ENCODE assay signal across 12 cellular contexts in the genomic region with DNA sequence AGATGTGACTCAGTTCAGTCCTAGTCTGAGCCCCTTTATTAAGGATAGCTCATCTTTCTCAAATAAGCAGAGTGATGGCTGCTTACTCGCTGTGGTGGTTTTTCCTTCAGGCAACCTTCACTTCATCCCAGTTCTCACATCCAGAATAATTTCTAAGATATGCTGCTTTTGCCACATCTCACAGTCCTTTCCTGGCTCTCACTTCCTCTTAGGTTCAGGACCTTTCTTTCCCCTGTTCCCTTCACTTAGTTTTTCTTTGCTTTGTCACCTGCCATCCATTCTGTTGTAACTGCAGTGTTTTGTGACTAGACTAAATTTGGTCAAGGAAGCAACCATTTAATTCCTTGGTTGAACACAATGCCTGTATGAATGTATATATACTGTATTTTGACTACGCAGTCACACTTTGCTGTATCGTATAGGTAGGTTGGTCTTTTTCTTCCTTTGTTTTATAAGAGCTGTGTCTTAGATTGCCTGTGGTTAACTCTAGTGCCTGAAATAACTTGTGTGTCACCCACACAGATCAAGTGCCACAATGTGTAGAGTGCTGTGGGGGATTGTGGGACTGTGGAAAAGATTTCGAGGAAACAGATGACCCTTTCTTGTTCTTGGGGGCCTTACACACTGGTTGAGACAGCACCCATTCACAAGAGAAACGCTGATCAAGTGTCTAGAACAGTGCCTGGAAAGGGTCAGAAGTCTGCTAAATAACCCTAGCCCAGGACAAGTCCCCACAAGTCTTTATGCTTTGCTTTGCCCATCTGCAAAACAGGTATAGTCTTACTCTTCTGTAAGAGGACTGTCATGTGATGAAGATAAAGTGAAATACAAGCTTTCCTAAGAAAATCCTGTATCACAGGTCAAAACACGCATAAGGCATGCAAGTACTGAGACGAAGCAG. TPM values are rescaled to one million over a fixed set of nuclear protein-coding genes. Genes with fewer than 3 reads are reported as not detected.
DNase-seq lines count a peak whose midpoint lies in the region; TF ChIP-seq lines count a peak whose summit lies in the region.
"Had no signal": no experiment of that assay in that cellular context is flagged by ENCODE, and none has a peak within 500 bp of the region (broad histone marks: within the 10 kb centered on the region; RNA-seq: fewer than 3 reads in every experiment).

No MANE protein-coding gene starts in this region.

- no peaks in the 10 kb centered on the region for H4K20me1 ChIP-seq in H9 (ENCODE audit: control insufficient read depth, insufficient read depth, insufficient read length)
- 0 out of 2 replicates have a peak, but pooled peaks cover 14% of the 10 kb centered on the region for H4K20me1 ChIP-seq in OCI-LY7 (ENCODE audit: insufficient read depth, low read length)

- no peaks in the 10 kb centered on the region for H3K4me1 ChIP-seq in H9 (ENCODE audit: insufficient read depth, low read length)
- peaks cover 23% of the 10 kb centered on the region for H3K4me1 ChIP-seq in OCI-LY7 (ENCODE audit: insufficient read depth, low read length, poor library complexity, severe bottlenecking)
- no peaks in the 10 kb centered on the region for H3K4me1 ChIP-seq in endodermal cell (ENCODE audit: control insufficient read depth, insufficient read depth, low read length)

- no peaks in the 10 kb centered on the region for H3K23me2 ChIP-seq in H9 (ENCODE audit: insufficient read length, low read depth, low read length, poor library complexity, severe bottlenecking)

- H3K4me3 Mint-ChIP-seq in H9 (peak overlapping the region; percentile 53 to 99; a peak in 1 of 5 replicates), endodermal cell (peak overlapping the region; percentile 99), osteocyte (ENCODE audit: unreplicated experiment) (peak overlapping the region; percentile 98)

- H3K18ac ChIP-seq in H9 (ENCODE audit: insufficient read length, low read depth, low read length): no peak overlapping the region

- H3K27ac Mint-ChIP-seq in H9 (peak overlapping the region; percentile 24 to 72 (median 70); a peak in 2 of 7 replicates), endodermal cell (peak overlapping the region; percentile 66), osteocyte (ENCODE audit: unreplicated experiment) (peak overlapping the region; percentile 96)

- H3K27me3 Mint-ChIP-seq in H9 (ENCODE audit: low read depth): no peaks in the 10 kb centered on the region
- H3K27me3 Mint-ChIP-seq in endodermal cell (ENCODE audit: insufficient read depth): no peaks in the 10 kb centered on the region
- H3K27me3 Mint-ChIP-seq in osteocyte (ENCODE audit: unreplicated experiment): no peaks in the 10 kb centered on the region

- H3K36me3 ChIP-seq in OCI-LY7 (ENCODE audit: insufficient read depth, low read length) (peaks cover 75% of the 10 kb centered on the region), endodermal cell (ENCODE audit: control insufficient read depth, insufficient read depth, low read length) (peaks cover 59% of the 10 kb centered on the region)

- CTCF ChIA-PET in OCI-LY7 (lab: Charles Lee; ENCODE audit: unreplicated experiment): no interaction called here

- H3K36me3 Mint-ChIP-seq in H9 (ENCODE audit: insufficient read depth in 1 of 3, low read depth in 3 of 3): peaks cover 45 to 57% (median 57%) of the 10 kb centered on the region in 3 experiments
- H3K36me3 Mint-ChIP-seq in endodermal cell (ENCODE audit: low read depth): peaks cover 50% of the 10 kb centered on the region
- peaks cover 39% of the 10 kb centered on the region for H3K36me3 Mint-ChIP-seq in osteocyte (ENCODE audit: unreplicated experiment)

- H4K8ac ChIP-seq in H9 (replicated peaks; ENCODE audit: insufficient read length, low read depth, low read length): no peak overlapping the region

- H2AFZ ChIP-seq in H9 (ENCODE audit: low read length) (no peak overlapping the region), OCI-LY7 (ENCODE audit: low read length) (no peak overlapping the region)

- no peak overlapping the region for H3K56ac ChIP-seq in H9 (ENCODE audit: insufficient read length, low read depth, low read length)

- no peak overlapping the region for H4K5ac ChIP-seq in H9 (ENCODE audit: insufficient read length, low read depth, low read length)

- H2BK5ac ChIP-seq in H9 (ENCODE audit: insufficient read length, low read length): no peak overlapping the region

- H3K9ac ChIP-seq in H9 (ENCODE audit: extremely low read depth, insufficient read length, low read length) (no peak overlapping the region), endodermal cell (ENCODE audit: extremely low read depth, low read length, poor library complexity, severe bottlenecking) (no peak overlapping the region)

- no CpG with 5 or more reads among the region's 7 CpGs for WGBS in H9 (ENCODE audit: extremely low coverage, insufficient read length, low lambda C conversion rate)
- 96 to 97% methylated on average over 5 to 7 of the region's 7 CpGs for WGBS in endodermal cell (ENCODE audit: insufficient coverage in 1 of 2, insufficient read length in 1 of 2), 2 experiments

- no peaks in the 10 kb centered on the region for H3K9me3 Mint-ChIP-seq in H9
- no peaks in the 10 kb centered on the region for H3K9me3 Mint-ChIP-seq in endodermal cell
- H3K9me3 Mint-ChIP-seq in osteocyte (ENCODE audit: unreplicated experiment): no peaks in the 10 kb centered on the region

- no peak overlapping the region for H3K14ac ChIP-seq in H9 (ENCODE audit: insufficient read depth, low read length)

- H3K27ac ChIP-seq in H9 (ENCODE audit: insufficient read length, low read depth, low read length): no peak overlapping the region
- no peak overlapping the region for H3K27ac ChIP-seq in OCI-LY7 (ENCODE audit: low read depth, low read length, poor library complexity, severe bottlenecking)
- H3K27ac ChIP-seq in endodermal cell (ENCODE audit: low read depth, low read length): no peak overlapping the region
- H3K27ac ChIP-seq: testis, VCaP had no signal

- POLR2A ChIA-PET in OCI-LY7 (lab: Charles Lee): interaction anchor here (0.5 to 0.6 kb wide), 2 partner anchors 60 to 317 kb away, joined by 3 read pairs; no protein-coding TSS in a partner anchor

- H2BK120ac ChIP-seq in H9 (ENCODE audit: low read depth, low read length, poor library complexity, severe bottlenecking): no peak overlapping the region

- H3T11ph ChIP-seq in H9 (ENCODE audit: low read length): no peak overlapping the region

- TF ChIP-seq CTCF in H9 (conservative IDR thresholded peaks at IDR 0.05): no peak
- no peak for TF ChIP-seq CTCF in OCI-LY7 (conservative IDR thresholded peaks at IDR 0.05; ENCODE audit: low read length)
- TF ChIP-seq CTCF in endodermal cell (conservative IDR thresholded peaks at IDR 0.05): no peak
- no peak for TF ChIP-seq CTCF in osteocyte (IDR thresholded peaks at IDR 0.05)

- H3K9me2 ChIP-seq in OCI-LY7 (ENCODE audit: insufficient read depth, low read length): no peaks in the 10 kb centered on the region

- H3K79me2 ChIP-seq in H9 (ENCODE audit: insufficient read depth, low read length) (peaks cover 4% of the 10 kb centered on the region; the same call in 1 of the 2 replicates), OCI-LY7 (ENCODE audit: insufficient read depth, low read depth, low read length) (peaks cover 49% of the 10 kb centered on the region)

- no peak overlapping the region for H2BK12ac ChIP-seq in H9 (ENCODE audit: insufficient read length, low read depth, low read length)

- H3K4me2 ChIP-seq in H9 (ENCODE audit: insufficient read depth, insufficient read length, low read length) (no peak overlapping the region), OCI-LY7 (ENCODE audit: low read length) (peak overlapping the region; percentile 80; the same call in 1 of the 2 replicates)

- H3K9me3 ChIP-seq in H9 (ENCODE audit: control insufficient read depth, low read depth, low read length) (no peaks in the 10 kb centered on the region), OCI-LY7 (ENCODE audit: low read length) (no peaks in the 10 kb centered on the region), endodermal cell (ENCODE audit: control insufficient read depth, low read length) (no peaks in the 10 kb centered on the region)
- H3K9me3 ChIP-seq: testis had no signal

- H2AK5ac ChIP-seq in H9 (ENCODE audit: insufficient read length, low read length): no peak overlapping the region

- no peaks in the 10 kb centered on the region for H3K27me3 ChIP-seq in H9 (ENCODE audit: insufficient read depth, low read length)
- H3K27me3 ChIP-seq in endodermal cell (ENCODE audit: control insufficient read depth, insufficient read depth, low read length, poor library complexity, severe bottlenecking): no peaks in the 10 kb centered on the region
- H3K27me3 ChIP-seq: testis had no signal

- TSS peak; percentile 42 for BruUV-seq in OCI-LY7 (replicated peaks; lab: Mats Ljungman, UMichigan)

- no peak overlapping the region for H3K4ac ChIP-seq in H9 (ENCODE audit: low read depth, low read length)

- no peak overlapping the region for H3K23ac ChIP-seq in H9 (ENCODE audit: insufficient read length, low read depth, low read length)

- intact Hi-C loops in OCI-LY7 (cut with micrococcal nuclease; ENCODE audit: unreplicated experiment): no loop called here

- H2BK20ac ChIP-seq in H9 (ENCODE audit: low read depth, low read length, poor library complexity, severe bottlenecking): no peak overlapping the region

- no peak for DNase-seq in H9
- DNase-seq in OCI-LY7 (ENCODE audit: low spot score): no peak
- DNase-seq in endodermal cell: no peak
- DNase-seq in osteocyte (ENCODE audit: extremely low spot score, unreplicated experiment): no peak
- no peak for DNase-seq in T1000 (lab: John Stamatoyannopoulos, UW)
- no peak for DNase-seq in OCI-M2 (lab: John Stamatoyannopoulos, UW; ENCODE audit: unreplicated experiment)
- no peak for DNase-seq in medulla oblongata (ENCODE audit: extremely low spot score)
- DNase-seq: midbrain, NCI-H526, testis had no signal

- H3K4me1 Mint-ChIP-seq in H9: peaks cover 5 to 6% of the 10 kb centered on the region in 2 experiments
- H3K4me1 Mint-ChIP-seq in endodermal cell: peaks cover 14% of the 10 kb centered on the region
- peaks cover 55% of the 10 kb centered on the region for H3K4me1 Mint-ChIP-seq in osteocyte (ENCODE audit: unreplicated experiment)

- no peak overlapping the region for H2BK15ac ChIP-seq in H9 (ENCODE audit: low read depth, low read length)

- peaks cover 3% of the 10 kb centered on the region for H3K79me1 ChIP-seq in H9 (ENCODE audit: insufficient read depth, low read depth, low read length, poor library complexity, severe bottlenecking)

- H3K4me3 ChIP-seq in OCI-LY7 (ENCODE audit: low read depth, low read length, poor library complexity, severe bottlenecking) (no peak overlapping the region), endodermal cell (ENCODE audit: low read length) (no peak overlapping the region)
- H3K4me3 ChIP-seq: testis had no signal

- no peak overlapping the region for H4K91ac ChIP-seq in H9 (ENCODE audit: insufficient read length, low read depth, low read length)

RNA-seq across cellular contexts. Expression of a gene that starts 2.6 kb away (rescaled TPM):
- total RNA-seq in H9 (2021) (48.8 and 49.2 TPM in 2 replicates), OCI-LY7 (2022) (79.7 and 84.7 TPM in 2 replicates), endodermal cell (10 to 100 TPM; 57.0 to 58.2 TPM), osteocyte (62.8 and 64.2 TPM in 2 replicates)
- total RNA-seq in OCI-LY7 (2014; rRNA removed; shearing (Covaris generic)): 64.1 and 100 TPM in 2 replicates
- 42.6 TPM for polyA plus RNA-seq in endodermal cell (2013, experiment 1 of 2)
- 46.1 TPM for polyA plus RNA-seq in endodermal cell (2013, experiment 2 of 2)

RNA-seq across cellular contexts. Expression of a gene that starts 9.2 kb away (rescaled TPM):
- total RNA-seq in H9 (2021): 7.8 and 8.7 TPM in 2 replicates
- total RNA-seq in OCI-LY7 (2014; rRNA removed; shearing (Covaris generic)): 4.2 and 5.5 TPM in 2 replicates
- total RNA-seq in OCI-LY7 (2022): 7.3 and 7.9 TPM in 2 replicates
- total RNA-seq in endodermal cell: 1 to 10 TPM; 7.7 to 8.3 TPM
- 14.6 TPM for polyA plus RNA-seq in endodermal cell (2013, experiment 1 of 2)
- polyA plus RNA-seq in endodermal cell (2013, experiment 2 of 2): 14.9 TPM
- total RNA-seq in osteocyte: 5.3 and 6.3 TPM in 2 replicates

RNA-seq across cellular contexts. Expression of a gene that starts 37.0 kb away (rescaled TPM):
- total RNA-seq in H9 (2021) (0.44 TPM in 1 of 2 replicates, not detected in the other), OCI-LY7 (2022) (2.4 and 3.9 TPM in 2 replicates), endodermal cell (1 to 10 TPM in 1 of 2 donors, under 1 TPM in 1; 0.26 to 3.2 TPM), osteocyte (1.1 and 1.6 TPM in 2 replicates)
- total RNA-seq in OCI-LY7 (2014; rRNA removed; shearing (Covaris generic)): 1.4 and 2.4 TPM in 2 replicates
- 1.2 TPM for polyA plus RNA-seq in endodermal cell (2013, experiment 1 of 2)
- 1.2 TPM for polyA plus RNA-seq in endodermal cell (2013, experiment 2 of 2)
- total RNA-seq: frontal cortex had no signal

RNA-seq across cellular contexts. Expression of a gene that starts 55.7 kb away (rescaled TPM):
- total RNA-seq in H9 (2021) (21.3 and 21.5 TPM in 2 replicates), OCI-LY7 (2022) (14.3 and 17.1 TPM in 2 replicates), endodermal cell (10 to 100 TPM; 22.2 to 23.1 TPM), osteocyte (19.6 and 20.7 TPM in 2 replicates)
- 12.0 and 19.8 TPM in 2 replicates for total RNA-seq in OCI-LY7 (2014; rRNA removed; shearing (Covaris generic))
- polyA plus RNA-seq in endodermal cell (2013, experiment 1 of 2): 12.4 TPM
- polyA plus RNA-seq in endodermal cell (2013, experiment 2 of 2): 11.9 TPM

RNA-seq across cellular contexts. Expression of a gene that starts 56.6 kb away (rescaled TPM):
- 16.6 and 17.3 TPM in 2 replicates for total RNA-seq in H9 (2021)
- 11.4 and 12.2 TPM in 2 replicates for total RNA-seq in OCI-LY7 (2014; rRNA removed; shearing (Covaris generic))
- 13.7 and 14.5 TPM in 2 replicates for total RNA-seq in OCI-LY7 (2022)
- total RNA-seq in endodermal cell: 10 to 100 TPM; 14.9 to 18.2 TPM
- 15.5 TPM for polyA plus RNA-seq in endodermal cell (2013, experiment 1 of 2)
- 15.6 TPM for polyA plus RNA-seq in endodermal cell (2013, experiment 2 of 2)
- total RNA-seq in osteocyte: 11.6 and 12.1 TPM in 2 replicates
